29 cellular contexts compared by ENCODE assay signal in the genomic region with DNA sequence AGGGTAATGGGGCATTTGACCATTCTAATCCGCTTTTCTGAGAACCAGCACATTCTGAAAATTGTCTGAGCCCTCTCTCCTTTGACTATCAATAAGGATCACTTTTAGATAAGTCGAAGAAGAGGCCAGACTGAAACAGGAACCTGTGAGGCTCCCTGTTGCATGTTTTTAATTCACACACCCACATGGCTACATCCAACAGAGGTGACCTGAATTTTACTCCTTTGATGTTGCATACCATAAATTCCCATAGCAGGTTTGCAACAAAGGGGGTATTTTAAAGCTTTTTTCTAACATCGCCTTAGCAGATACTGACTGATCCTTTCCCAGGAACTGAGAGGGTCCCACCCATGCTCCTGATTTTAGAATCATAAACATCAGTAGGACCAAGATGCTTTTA.
DNase-seq lines count a peak whose midpoint lies in the region; ATAC-seq, FAIRE-seq and TF ChIP-seq lines count a peak whose summit lies in the region.
"Had no signal": no experiment of that assay in that cellular context is flagged by ENCODE, and none has a peak within 500 bp of the region (broad histone marks: within the 10 kb centered on the region; RNA-seq: fewer than 3 reads in every experiment).

No MANE protein-coding gene starts in this region.

- ATAC-seq in lower lobe of right lung, result no peak
- ATAC-seq in HG02798 (IDR thresholded peaks at IDR 0.05; ENCODE audit: poor library complexity, unreplicated experiment), result no peak
- ATAC-seq: activated CD4-positive, CD25-positive, alpha-beta regulatory T cell treated with anti-CD3 and anti-CD28 coated beads, Interleukin-2, amount 50 U/mL, for 24 hours; left colon; naive thymus-derived CD8-positive, alpha-beta T cell; psoas muscle; SK-N-SH treated with all-trans-retinoic acid at 6 μM for 48 hours; stimulated activated naive CD8-positive, alpha-beta T cell treated with anti-CD3 and anti-CD28 coated beads, Interleukin-15, Interleukin-2, amounts not matched to agents 100 U/mL and 50 U/mL, for 24 hours had no signal

- no peak for TF ChIP-seq EP300 in H1 (IDR thresholded peaks at IDR 0.05; ENCODE audit: borderline replicate concordance in 1 of 2, low read depth in 2 of 2, low read length in 2 of 2)
- TF ChIP-seq EP300 in ovary (IDR thresholded peaks at IDR 0.05), result no peak

- H3K79me1 ChIP-seq in H1 (ENCODE audit: low read depth, low read length), result no peaks in the 10 kb centered on the region

- H3K14ac ChIP-seq in H1 (ENCODE audit: insufficient read length), result no peak overlapping the region

- H3K9ac ChIP-seq in BLaER1 treated with 17β-estradiol and CSF1 and Interleukin-3, amounts not matched to agents 10 nM and 100 nM, result peak overlapping the region in 1 of 11 experiments; percentile 2; a peak in 1 of 22 replicates
- H3K9ac ChIP-seq in MM.1S (ENCODE audit: low read length), result no peak overlapping the region
- H3K9ac ChIP-seq in H1 (replicated peaks in 1 of 4; ENCODE audit: extremely low read depth in 1 of 4, low read depth in 3 of 4, low read length in 3 of 4), result no peak overlapping the region

- no peaks in the 10 kb centered on the region for H3K9me2 ChIP-seq in MM.1S (replicated peaks; ENCODE audit: insufficient read depth, low read length)

- no peak overlapping the region for H2BK20ac ChIP-seq in H1 (ENCODE audit: low read length)

- H3K56ac ChIP-seq in H1 (replicated peaks; ENCODE audit: insufficient read length, low read depth, low read length), result no peak overlapping the region

- intact Hi-C loops in lower lobe of right lung (cut with DNase I), result no loop called here
- intact Hi-C loops in ovary (cut with DNase I), result loop anchor here in 1 of 4 donors (10.0 kb wide), 1 partner anchor 354 kb away; no protein-coding TSS in a partner anchor

- TF ChIP-seq POLR2A in H1 (IDR thresholded peaks at IDR 0.05; ENCODE audit: control extremely low read depth in 1 of 2, low read depth in 2 of 2, low read length in 2 of 2) (no peak), ovary (IDR thresholded peaks at IDR 0.05) (no peak)

- no peaks in the 10 kb centered on the region for H3K27me3 Mint-ChIP-seq in osteocyte (ENCODE audit: unreplicated experiment)
- H3K27me3 Mint-ChIP-seq: activated naive CD8-positive, alpha-beta T cell treated with anti-CD3 and anti-CD28 coated beads, Interleukin-2, amount 10 ng/mL, durations not matched to agents 7 days and 5 days; IgD-negative memory B cell had no signal

- no peaks in the 10 kb centered on the region for H3K9me3 Mint-ChIP-seq in osteocyte (ENCODE audit: unreplicated experiment)
- H3K9me3 Mint-ChIP-seq: activated CD4-positive, alpha-beta memory T cell treated with anti-CD3 and anti-CD28 coated beads, Interleukin-2, amount 10 ng/mL, durations not matched to agents 7 days and 5 days; activated naive CD8-positive, alpha-beta T cell treated with anti-CD3 and anti-CD28 coated beads, Interleukin-2, amount 10 ng/mL, durations not matched to agents 7 days and 5 days; naive thymus-derived CD8-positive, alpha-beta T cell had no signal

- H3F3A ChIP-seq in MM.1S (ENCODE audit: insufficient read depth, low read length), result no peaks in the 10 kb centered on the region

- 62% methylated on average over 3 of the region's 3 CpGs; no CpG with 5 or more reads in 1 of the 2 experiments for WGBS in H1 (ENCODE audit: extremely low coverage in 1 of 2, insufficient coverage in 1 of 2, insufficient read length in 1 of 2, insufficient replicate concordance in 2 of 2, low coverage in 1 of 2, low lambda C conversion rate in 2 of 2, missing lambda C conversion rate in 1 of 2), 2 experiments
- 29 to 44% (median 32%) methylated on average over 3 of the region's 3 CpGs for WGBS in ovary, 3 donors

- H3K27ac ChIP-seq in BLaER1 treated with 17β-estradiol and CSF1 and Interleukin-3, amounts not matched to agents 10 nM and 100 nM, result peak overlapping the region in 1 of 11 experiments; percentile 31; a peak in 2 of 22 replicates
- H3K27ac ChIP-seq in MM.1S (ENCODE audit: low read length), result no peak overlapping the region
- no peak overlapping the region for H3K27ac ChIP-seq in H1 (ENCODE audit: low read depth, low read length)
- H3K27ac ChIP-seq in lower lobe of right lung, result no peak overlapping the region
- H3K27ac ChIP-seq in ovary, result peak overlapping the region in 1 of 2 donors; percentile 76
- H3K27ac ChIP-seq: psoas muscle, RWPE1, tibial artery had no signal

- no peak overlapping the region for H2BK12ac ChIP-seq in H1 (ENCODE audit: low read depth, low read length)

- no peaks in the 10 kb centered on the region for H3K36me3 ChIP-seq in BLaER1 treated with 17β-estradiol and CSF1 and Interleukin-3, amounts not matched to agents 10 nM and 100 nM
- no peaks in the 10 kb centered on the region for H3K36me3 ChIP-seq in MM.1S (replicated peaks; ENCODE audit: insufficient read depth, low read length)
- H3K36me3 ChIP-seq in H1 (ENCODE audit: control insufficient read depth in 2 of 4, insufficient read depth in 4 of 4, low read length in 3 of 4), result no peaks in the 10 kb centered on the region
- no peaks in the 10 kb centered on the region for H3K36me3 ChIP-seq in lower lobe of right lung
- no peaks in the 10 kb centered on the region for H3K36me3 ChIP-seq in ovary
- H3K36me3 ChIP-seq: tibial artery had no signal

- peak overlapping the region in 10 of 11 experiments; percentile 16 to 73 (median 45); a peak in 14 of 22 replicates for H3K4me2 ChIP-seq in BLaER1 treated with 17β-estradiol and CSF1 and Interleukin-3, amounts not matched to agents 10 nM and 100 nM
- H3K4me2 ChIP-seq in MM.1S (ENCODE audit: low read depth, low read length) (no peak overlapping the region), H1 (ENCODE audit: insufficient read depth in 1 of 2, low read depth in 2 of 2, low read length in 2 of 2) (no peak overlapping the region)
- H3K4me2 ChIP-seq: smooth muscle cell had no signal

- no peak overlapping the region for H2BK15ac ChIP-seq in H1 (ENCODE audit: low read length)

- H3K4me1 Mint-ChIP-seq in osteocyte (ENCODE audit: unreplicated experiment), result peaks cover 22% of the 10 kb centered on the region
- H3K4me1 Mint-ChIP-seq: activated CD4-positive, alpha-beta memory T cell treated with anti-CD3 and anti-CD28 coated beads, Interleukin-2, amount 10 ng/mL, durations not matched to agents 7 days and 5 days had no signal

- TF ChIP-seq RAD21 in H1 (IDR thresholded peaks at IDR 0.05 in 1 of 2, conservative IDR thresholded peaks at IDR 0.05 in 1 of 2; ENCODE audit: low read depth in 2 of 2, low read length in 2 of 2), result no peak

- peaks cover 8 to 37% (median 12%) of the 10 kb centered on the region in 10 experiments; a peak in 19 of 20 replicates for H3K4me1 ChIP-seq in BLaER1 treated with 17β-estradiol and CSF1 and Interleukin-3, amounts not matched to agents 10 nM and 100 nM
- H3K4me1 ChIP-seq in MM.1S (ENCODE audit: low read length) (peaks cover 15% of the 10 kb centered on the region), H1 (replicated peaks in 1 of 4; ENCODE audit: control insufficient read depth in 3 of 4, insufficient read depth in 4 of 4, low read length in 3 of 4) (no peaks in the 10 kb centered on the region), lower lobe of right lung (no peaks in the 10 kb centered on the region), ovary (ENCODE audit: insufficient read depth) (peaks cover 5% of the 10 kb centered on the region)
- H3K4me1 ChIP-seq: psoas muscle had no signal

- no peaks in the 10 kb centered on the region for H3K9me3 ChIP-seq in BLaER1 treated with 17β-estradiol and CSF1 and Interleukin-3, amounts not matched to agents 10 nM and 100 nM (replicated peaks in 1 of 11)
- H3K9me3 ChIP-seq in MM.1S (replicated peaks; ENCODE audit: insufficient read depth, low read length) (no peaks in the 10 kb centered on the region), H1 (ENCODE audit: insufficient read depth in 2 of 2, low read depth in 1 of 2, low read length in 1 of 2) (no peaks in the 10 kb centered on the region), lower lobe of right lung (no peaks in the 10 kb centered on the region), ovary (no peaks in the 10 kb centered on the region)
- H3K9me3 ChIP-seq: psoas muscle, tibial artery had no signal

- H3K18ac ChIP-seq in H1 (ENCODE audit: extremely low read depth, low read length), result no peak overlapping the region

- no peak overlapping the region for H3K23ac ChIP-seq in H1 (ENCODE audit: insufficient read length)

- no peak overlapping the region for H2BK120ac ChIP-seq in H1 (replicated peaks; ENCODE audit: low read depth, low read length)

- no peak overlapping the region for H4K8ac ChIP-seq in H1 (ENCODE audit: extremely low read depth, insufficient read depth, low read length)

- no peak for DNase-seq in MM.1S
- no peak for DNase-seq in H1 (ENCODE audit: low read depth in 1 of 2, low spot score in 2 of 2)
- no peak for DNase-seq in osteocyte (ENCODE audit: extremely low spot score, unreplicated experiment)
- no peak for DNase-seq in NCI-H2196 (lab: John Stamatoyannopoulos, UW; ENCODE audit: unreplicated experiment)
- no peak for DNase-seq in lower lobe of right lung
- no peak for DNase-seq in ovary
- DNase-seq: ACHN; activated CD4-positive, alpha-beta memory T cell treated with anti-CD3 and anti-CD28 coated beads, Interleukin-2, amount 10 ng/mL, durations not matched to agents 7 days and 5 days; activated effector memory CD4-positive, alpha-beta T cell treated with Interleukin-2 at 50 U/mL for 16 hours; activated naive CD8-positive, alpha-beta T cell treated with anti-CD3 and anti-CD28 coated beads, Interleukin-2, amount 10 ng/mL, durations not matched to agents 7 days and 5 days; C1 segment of cervical spinal cord; cortex of kidney; glutamatergic neuron; left colon; naive thymus-derived CD8-positive, alpha-beta T cell; NCI-H146; NCI-H526 treated with DMSO at 0.1 percent for 48 hours; psoas muscle; stimulated activated CD4-positive, alpha-beta T cell treated with anti-CD3 and anti-CD28 coated beads, Interleukin-2, amount 100 ng/mL, for 48 hours; stimulated activated naive CD8-positive, alpha-beta T cell treated with anti-CD3 and anti-CD28 coated beads, Interleukin-15, Interleukin-2, amounts not matched to agents 100 U/mL and 50 U/mL, for 24 hours; T-helper 9 cell; tibial artery had no signal

- no peak overlapping the region for H4K91ac ChIP-seq in H1 (replicated peaks; ENCODE audit: insufficient read length, low read length)

- no peaks in the 10 kb centered on the region for H3K27me3 ChIP-seq in BLaER1 treated with 17β-estradiol and CSF1 and Interleukin-3, amounts not matched to agents 10 nM and 100 nM
- H3K27me3 ChIP-seq in MM.1S (replicated peaks; ENCODE audit: insufficient read depth, low read length) (no peaks in the 10 kb centered on the region), H1 (replicated peaks in 1 of 4; ENCODE audit: control insufficient read depth in 3 of 4, extremely low read depth in 1 of 4, insufficient read depth in 3 of 4, low read length in 3 of 4) (no peaks in the 10 kb centered on the region), lower lobe of right lung (ENCODE audit: low read depth) (no peaks in the 10 kb centered on the region), ovary (no peaks in the 10 kb centered on the region)
- H3K27me3 ChIP-seq: tibial artery had no signal

- TF ChIP-seq CTCF in MM.1S (IDR thresholded peaks at IDR 0.05; ENCODE audit: low read length) (no peak), H1 (IDR thresholded peaks at IDR 0.05; ENCODE audit: control extremely low read depth in 1 of 3, insufficient read depth in 1 of 3, low read depth in 1 of 3, low read length in 3 of 3) (no peak), osteocyte (IDR thresholded peaks at IDR 0.05) (no peak), lower lobe of right lung (IDR thresholded peaks at IDR 0.05) (no peak), ovary (IDR thresholded peaks at IDR 0.05) (no peak)

- H3K4me3 ChIP-seq in BLaER1 treated with 17β-estradiol and CSF1 and Interleukin-3, amounts not matched to agents 10 nM and 100 nM, result no peak overlapping the region
- H3K4me3 ChIP-seq in MM.1S (ENCODE audit: low read length), result no peak overlapping the region
- H3K4me3 ChIP-seq in H1 (ENCODE audit: extremely low read depth in 1 of 4, insufficient read depth in 2 of 4, low read depth in 3 of 4, low read length in 4 of 4), result no peak overlapping the region
- no peak overlapping the region for H3K4me3 ChIP-seq in lower lobe of right lung
- H3K4me3 ChIP-seq in ovary, result no peak overlapping the region
- H3K4me3 ChIP-seq: psoas muscle, smooth muscle cell, tibial artery had no signal

- FAIRE-seq in H1 (lab: Jason Lieb, UNC), result no peak

- H2AK5ac ChIP-seq in H1 (ENCODE audit: low read depth, low read length), result no peak overlapping the region

- H4K20me1 ChIP-seq in BLaER1 treated with 17β-estradiol and CSF1 and Interleukin-3, amounts not matched to agents 10 nM and 100 nM, result no peaks in the 10 kb centered on the region
- H4K20me1 ChIP-seq in MM.1S (ENCODE audit: insufficient read depth, low read length) (no peaks in the 10 kb centered on the region), H1 (replicated peaks in 1 of 2; ENCODE audit: control insufficient read depth in 1 of 2, insufficient read depth in 2 of 2, low read length in 2 of 2) (no peaks in the 10 kb centered on the region)

- peak overlapping the region; percentile 63 for H3K27ac Mint-ChIP-seq in osteocyte (ENCODE audit: unreplicated experiment)
- H3K27ac Mint-ChIP-seq: activated CD4-positive, alpha-beta memory T cell treated with anti-CD3 and anti-CD28 coated beads, Interleukin-2, amount 10 ng/mL, durations not matched to agents 7 days and 5 days; activated naive CD8-positive, alpha-beta T cell treated with anti-CD3 and anti-CD28 coated beads, Interleukin-2, amount 10 ng/mL, durations not matched to agents 7 days and 5 days; IgD-negative memory B cell; naive thymus-derived CD8-positive, alpha-beta T cell had no signal

- H2AFZ ChIP-seq in MM.1S (ENCODE audit: low read length) (peak overlapping the region; percentile 47; the same call in 1 of the 2 replicates), H1 (ENCODE audit: low read length) (no peak overlapping the region)

- H3K4ac ChIP-seq in H1 (replicated peaks; ENCODE audit: insufficient read length, low read depth, low read length), result no peak overlapping the region

- POLR2A ChIA-PET in H1 (lab: Charles Lee; ENCODE audit: partially characterized antibody), result no interaction called here

- H3K4me3 Mint-ChIP-seq in osteocyte (ENCODE audit: unreplicated experiment), result no peak overlapping the region
- H3K4me3 Mint-ChIP-seq: activated CD4-positive, alpha-beta memory T cell treated with anti-CD3 and anti-CD28 coated beads, Interleukin-2, amount 10 ng/mL, durations not matched to agents 7 days and 5 days; activated naive CD8-positive, alpha-beta T cell treated with anti-CD3 and anti-CD28 coated beads, Interleukin-2, amount 10 ng/mL, durations not matched to agents 7 days and 5 days; IgD-negative memory B cell; naive thymus-derived CD8-positive, alpha-beta T cell had no signal

- H3K79me2 ChIP-seq in MM.1S (ENCODE audit: low read length) (no peaks in the 10 kb centered on the region), H1 (ENCODE audit: control insufficient read depth in 1 of 2, insufficient read depth in 2 of 2, low read length in 2 of 2) (no peaks in the 10 kb centered on the region)

- H4K5ac ChIP-seq in H1 (ENCODE audit: insufficient read length, low read depth, low read length), result no peak overlapping the region

- CTCF ChIA-PET in H1 (lab: Charles Lee; ENCODE audit: partially characterized antibody), result interaction anchor here (0.9 kb wide), 1 partner anchor 100 kb away, joined by 3 read pairs; no protein-coding TSS in a partner anchor

- H2BK5ac ChIP-seq in H1 (ENCODE audit: low read depth, low read length), result no peak overlapping the region

- H3K36me3 Mint-ChIP-seq in osteocyte (ENCODE audit: unreplicated experiment), result no peaks in the 10 kb centered on the region
- H3K36me3 Mint-ChIP-seq: activated naive CD8-positive, alpha-beta T cell treated with anti-CD3 and anti-CD28 coated beads, Interleukin-2, amount 10 ng/mL, durations not matched to agents 7 days and 5 days; IgD-negative memory B cell; naive thymus-derived CD8-positive, alpha-beta T cell had no signal

- H3K23me2 ChIP-seq in H1 (ENCODE audit: low read depth, low read length), result no peaks in the 10 kb centered on the region

Comparison
In these comparisons a context has a peak if more than half of its experiments do, and no peak if none do; other contexts are left out.
1. H3K4me2 ChIP-seq: peak in BLaER1 treated with 17β-estradiol and CSF1 and Interleukin-3, amounts not matched to agents 10 nM and 100 nM (10 of 11); none in MM.1S (single experiment) and H1 (0 of 2).